1 cellular context compared by ENCODE assay signal in genomic region chr1:178630418-178630817, GRCh38.
A peak's percentile ranks its signal among the peaks of the same experiment; 100 is the strongest.
TF ChIP-seq lines count a peak whose summit lies in the region.

No MANE protein-coding gene starts in this region.

TF ChIP-seq in HepG2, 621 proteins besides CTCF, POLR2A, EP300 and RAD21 (continued from another document):
- peak; percentile 73 for TF ChIP-seq ARID5B (CRISPR knock-in tag; IDR thresholded peaks at IDR 0.05)
- TF ChIP-seq IKZF1 (IDR thresholded peaks at IDR 0.05): no peak
- TF ChIP-seq GLMP (CRISPR knock-in tag; IDR thresholded peaks at IDR 0.05; ENCODE audit: borderline replicate concordance): no peak
- no peak for TF ChIP-seq ZNF12 (CRISPR knock-in tag; IDR thresholded peaks at IDR 0.05)
- TF ChIP-seq ZNF784 (CRISPR knock-in tag; IDR thresholded peaks at IDR 0.05; ENCODE audit: borderline replicate concordance): no peak
- no peak for TF ChIP-seq RBM39 (IDR thresholded peaks at IDR 0.05; ENCODE audit: low read depth, low read length, poor library complexity, severe bottlenecking)
- TF ChIP-seq ARID2 (CRISPR knock-in tag; IDR thresholded peaks at IDR 0.05; ENCODE audit: borderline replicate concordance): no peak
- TF ChIP-seq FOXP4 (CRISPR knock-in tag; IDR thresholded peaks at IDR 0.05): 0 out of 2 replicates have a peak, but pooled peaks have one; percentile 16
- TF ChIP-seq ZNF772 (CRISPR knock-in tag; IDR thresholded peaks at IDR 0.05): no peak
- no peak for TF ChIP-seq RBAK (CRISPR knock-in tag; IDR thresholded peaks at IDR 0.05)
- TF ChIP-seq ZNF572 (CRISPR knock-in tag; IDR thresholded peaks at IDR 0.05): no peak
- TF ChIP-seq BCL6 (CRISPR knock-in tag; IDR thresholded peaks at IDR 0.05): 0 out of 2 replicates have a peak, but pooled peaks have one; percentile 20
- TF ChIP-seq ZNF296 (CRISPR knock-in tag; conservative IDR thresholded peaks at IDR 0.05): no peak
- TF ChIP-seq ARID3A (IDR thresholded peaks at IDR 0.05; ENCODE audit: low read depth, low read length): peak; percentile 78
- no peak for TF ChIP-seq KLF11 (CRISPR knock-in tag; IDR thresholded peaks at IDR 0.05)
- no peak for TF ChIP-seq SIN3A (IDR thresholded peaks at IDR 0.05; ENCODE audit: borderline replicate concordance, low read depth, low read length)
- no peak for TF ChIP-seq NFKBIZ (CRISPR knock-in tag; IDR thresholded peaks at IDR 0.05)
- no peak for TF ChIP-seq TERF1 (CRISPR knock-in tag; IDR thresholded peaks at IDR 0.05)
- 0 out of 2 replicates have a peak, but pooled peaks have one; percentile 33 for TF ChIP-seq FOXK1 (CRISPR knock-in tag; IDR thresholded peaks at IDR 0.05; ENCODE audit: borderline replicate concordance, low read depth)
- no peak for TF ChIP-seq ARNT (IDR thresholded peaks at IDR 0.05)
- no peak for TF ChIP-seq KDM3A (CRISPR knock-in tag; IDR thresholded peaks at IDR 0.05; ENCODE audit: low read depth)
- no peak for TF ChIP-seq SP2 (CRISPR knock-in tag; IDR thresholded peaks at IDR 0.05)
- TF ChIP-seq GFI1 (CRISPR knock-in tag; IDR thresholded peaks at IDR 0.05; ENCODE audit: borderline replicate concordance): no peak
- TF ChIP-seq ZNF143 (CRISPR knock-in tag; IDR thresholded peaks at IDR 0.05): no peak
- TF ChIP-seq ZNF883 (CRISPR knock-in tag; IDR thresholded peaks at IDR 0.05; ENCODE audit: not compliant biosample characterization): no peak
- no peak for TF ChIP-seq ZMAT5 (CRISPR knock-in tag; IDR thresholded peaks at IDR 0.05; ENCODE audit: borderline replicate concordance, low read depth)
- TF ChIP-seq SUZ12 (IDR thresholded peaks at IDR 0.05; ENCODE audit: low read depth, low read length): no peak
- TF ChIP-seq GABPA (IDR thresholded peaks at IDR 0.05; ENCODE audit: low read depth, low read length): no peak
- TF ChIP-seq GABPA (CRISPR knock-in tag; IDR thresholded peaks at IDR 0.05; ENCODE audit: low read depth): no peak
- TF ChIP-seq CREB3 (CRISPR knock-in tag; IDR thresholded peaks at IDR 0.05): no peak
- no peak for TF ChIP-seq CREBL2 (CRISPR knock-in tag; IDR thresholded peaks at IDR 0.05; ENCODE audit: borderline replicate concordance)
- no peak for TF ChIP-seq ZNF614 (CRISPR knock-in tag; IDR thresholded peaks at IDR 0.05; ENCODE audit: borderline replicate concordance)
- no peak for TF ChIP-seq ZNF264 (CRISPR knock-in tag; IDR thresholded peaks at IDR 0.05)
- no peak for TF ChIP-seq ZMYM2 (CRISPR knock-in tag; IDR thresholded peaks at IDR 0.05)
- no peak for TF ChIP-seq NR3C1 (CRISPR knock-in tag; IDR thresholded peaks at IDR 0.05)
- no peak for TF ChIP-seq XRCC5 (optimal IDR thresholded peaks at IDR 0.05; ENCODE audit: low read length)
- TF ChIP-seq HNRNPL (IDR thresholded peaks at IDR 0.05; ENCODE audit: low read depth, low read length): no peak
- TF ChIP-seq TCF12 (IDR thresholded peaks at IDR 0.05): no peak
- no peak for TF ChIP-seq TCF12 (CRISPR knock-in tag; IDR thresholded peaks at IDR 0.05)
- TF ChIP-seq ESRRA (CRISPR knock-in tag; IDR thresholded peaks at IDR 0.05; ENCODE audit: low read depth): no peak
- TF ChIP-seq TAF1 (CRISPR knock-in tag; IDR thresholded peaks at IDR 0.05): no peak
- TF ChIP-seq ZNF24 (IDR thresholded peaks at IDR 0.05): no peak
- TF ChIP-seq KDM2A (CRISPR knock-in tag; IDR thresholded peaks at IDR 0.05; ENCODE audit: borderline replicate concordance, low read depth): no peak
- no peak for TF ChIP-seq KLF13 (CRISPR knock-in tag; IDR thresholded peaks at IDR 0.05)
- no peak for TF ChIP-seq HOXA9 (CRISPR knock-in tag; IDR thresholded peaks at IDR 0.05; ENCODE audit: borderline replicate concordance)
- TF ChIP-seq ZNF446 (CRISPR knock-in tag; IDR thresholded peaks at IDR 0.05): no peak
- TF ChIP-seq JUND (CRISPR knock-in tag; IDR thresholded peaks at IDR 0.05): no peak
- no peak for TF ChIP-seq MYC (CRISPR knock-in tag; IDR thresholded peaks at IDR 0.05; ENCODE audit: borderline replicate concordance)
- no peak for TF ChIP-seq RAD51 (IDR thresholded peaks at IDR 0.05; ENCODE audit: borderline replicate concordance)
- TF ChIP-seq ZNF792 (CRISPR knock-in tag; IDR thresholded peaks at IDR 0.05): no peak
- no peak for TF ChIP-seq TBP (CRISPR knock-in tag; IDR thresholded peaks at IDR 0.05)
TF ChIP-seq in HepG2: peak in this region for 29.
